12 cellular contexts compared by ENCODE assay signal in the genomic region with DNA sequence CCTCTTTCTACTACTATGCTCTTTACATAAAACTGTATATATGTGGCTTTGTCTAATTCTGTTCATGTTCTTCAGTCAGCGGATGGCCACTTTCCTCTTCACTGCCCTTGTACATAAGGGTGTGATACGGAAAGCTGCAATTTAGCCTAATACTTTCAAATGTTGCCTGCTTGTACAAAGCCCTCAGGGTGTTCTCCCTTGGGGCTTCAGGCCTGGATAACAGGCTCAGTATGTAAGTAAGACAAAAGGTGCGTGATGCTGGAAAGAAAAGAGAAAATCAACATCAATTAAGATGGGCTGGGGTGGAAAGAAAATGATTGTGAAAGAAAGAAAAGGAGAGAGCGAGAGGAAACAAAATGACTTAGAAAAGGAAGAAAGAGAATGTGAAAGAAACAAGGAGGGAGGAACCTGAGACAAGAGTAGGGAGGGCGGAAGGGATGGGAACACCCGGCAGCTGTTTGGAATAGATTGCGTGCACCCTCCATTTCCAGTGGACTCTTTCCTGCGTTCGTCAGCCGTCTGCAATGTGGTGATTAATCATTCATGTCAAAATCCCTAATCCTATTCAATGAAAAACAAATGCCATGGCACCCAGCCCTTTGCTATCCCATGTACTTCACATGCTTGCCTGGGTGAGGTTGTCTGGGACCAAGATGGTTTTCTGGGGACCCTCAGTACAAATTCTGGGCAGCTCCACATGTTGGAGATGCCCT.
DNase-seq lines count a peak whose midpoint lies in the region; ATAC-seq and TF ChIP-seq lines count a peak whose summit lies in the region.
"Had no signal": no experiment of that assay in that cellular context is flagged by ENCODE, and none has a peak within 500 bp of the region (broad histone marks: within the 10 kb centered on the region; RNA-seq: fewer than 3 reads in every experiment).

No MANE protein-coding gene starts in this region.

- peak; percentile 42 for DNase-seq in COLO829 (ENCODE audit: low spot score)
- DNase-seq in NCI-H69 (lab: John Stamatoyannopoulos, UW), result peak; percentile 96
- no peak for DNase-seq in esophagus squamous epithelium (lab: John Stamatoyannopoulos, UW)
- DNase-seq in osteoblast (ENCODE audit: insufficient read length, low spot score, missing footprints), result peak; percentile 42
- DNase-seq in spleen, result no peak
- DNase-seq in NCI-H345 treated with DMSO at 0.1 percent for 48 hours (lab: John Stamatoyannopoulos, UW; ENCODE audit: unreplicated experiment), result no peak
- DNase-seq: DMS53; effector memory CD8-positive, alpha-beta T cell; nucleus accumbens; stimulated activated naive B cell treated with anti-CD40 and anti-IgM and Interleukin-4, amounts not matched to agents 10 μg/mL and 1 μg/mL and 100 μg/mL, for 72 hours had no signal

- TF ChIP-seq CTCF in esophagus squamous epithelium (IDR thresholded peaks at IDR 0.05) (no peak), osteoblast (IDR thresholded peaks at IDR 0.05; ENCODE audit: extremely low read depth, low read depth, low read length) (no peak), spleen (IDR thresholded peaks at IDR 0.05 in 8 of 11, conservative IDR thresholded peaks at IDR 0.05 in 3 of 11) (no peak)

- H3K27ac ChIP-seq in esophagus squamous epithelium, result peak overlapping the region; percentile 39 to 80 (median 60)
- H3K27ac ChIP-seq in osteoblast (ENCODE audit: low read depth, low read length), result peak overlapping the region; percentile 53
- H3K27ac ChIP-seq in spleen, result no peak overlapping the region

- H2AFZ ChIP-seq in osteoblast (ENCODE audit: low read length), result no peak overlapping the region

- no peaks in the 10 kb centered on the region for H4K20me1 ChIP-seq in osteoblast (ENCODE audit: insufficient read depth, low read length)

- H3K36me3 ChIP-seq in esophagus squamous epithelium, result no peaks in the 10 kb centered on the region
- H3K36me3 ChIP-seq in osteoblast (ENCODE audit: insufficient read depth, low read length), result no peaks in the 10 kb centered on the region
- H3K36me3 ChIP-seq in spleen, result no peaks in the 10 kb centered on the region

- no peaks in the 10 kb centered on the region for H3K9me3 ChIP-seq in esophagus squamous epithelium
- no peaks in the 10 kb centered on the region for H3K9me3 ChIP-seq in osteoblast (ENCODE audit: low read depth, low read length)
- peaks cover 0 to 2% (median 0%) of the 10 kb centered on the region in 8 donors for H3K9me3 ChIP-seq in spleen

- H3K4me2 ChIP-seq in osteoblast (ENCODE audit: insufficient read depth, low read length), result no peak overlapping the region

- ATAC-seq in GM19395 (IDR thresholded peaks at IDR 0.05; ENCODE audit: unreplicated experiment) (no peak), HG02678 (IDR thresholded peaks at IDR 0.05; ENCODE audit: unreplicated experiment) (no peak)
- ATAC-seq: effector memory CD8-positive, alpha-beta T cell; stimulated activated naive B cell treated with anti-CD40 and anti-IgM and Interleukin-4, amounts not matched to agents 10 μg/mL and 1 μg/mL and 100 μg/mL, for 72 hours had no signal

- 34 to 35% methylated on average over 10 of the region's 10 CpGs for WGBS in esophagus squamous epithelium, 2 donors
- 65 to 79% (median 75%) methylated on average over 10 of the region's 10 CpGs for WGBS in spleen, 5 donors

- TF ChIP-seq POLR2A in esophagus squamous epithelium (IDR thresholded peaks at IDR 0.05), result no peak
- no peak for TF ChIP-seq POLR2A in spleen (IDR thresholded peaks at IDR 0.05)

- H3K4me3 ChIP-seq in esophagus squamous epithelium, result peak overlapping the region in 3 of 4 donors; percentile 18 to 45 (median 20)
- H3K4me3 ChIP-seq in osteoblast (ENCODE audit: insufficient read depth, low read length), result no peak overlapping the region
- no peak overlapping the region for H3K4me3 ChIP-seq in spleen

- H3K79me2 ChIP-seq in osteoblast (ENCODE audit: insufficient read depth, low read length), result no peaks in the 10 kb centered on the region

- peaks cover 0 to 28% (median 8%) of the 10 kb centered on the region in 3 donors for H3K4me1 ChIP-seq in esophagus squamous epithelium
- no peaks in the 10 kb centered on the region for H3K4me1 ChIP-seq in osteoblast (ENCODE audit: insufficient read depth, low read length)
- H3K4me1 ChIP-seq in spleen, result no peaks in the 10 kb centered on the region

- intact Hi-C loops in esophagus squamous epithelium (cut with DNase I), result no loop called here
- intact Hi-C loops in spleen (cut with DNase I; ENCODE audit: low total_unique reads), result no loop called here

- H3K27me3 ChIP-seq in esophagus squamous epithelium, result no peaks in the 10 kb centered on the region
- no peaks in the 10 kb centered on the region for H3K27me3 ChIP-seq in osteoblast (ENCODE audit: insufficient read depth, low read length)
- no peaks in the 10 kb centered on the region for H3K27me3 ChIP-seq in spleen (replicated peaks in 1 of 7)

Comparison
In these comparisons a context has a peak if more than half of its experiments do, and no peak if none do; other contexts are left out.
1. DNase-seq: peak in COLO829 (single experiment), NCI-H69 (single experiment) and osteoblast (single experiment); none in esophagus squamous epithelium (single experiment), spleen (single experiment) and NCI-H345 treated with DMSO at 0.1 percent for 48 hours (single experiment).
2. H3K27ac ChIP-seq: peak in esophagus squamous epithelium (4 of 4) and osteoblast (single experiment); none in spleen (0 of 8).
3. H3K4me3 ChIP-seq: peak in esophagus squamous epithelium (3 of 4); none in osteoblast (single experiment) and spleen (0 of 8).